Comparison of ENCODE assay signal across 21 cellular contexts in the genomic region with DNA sequence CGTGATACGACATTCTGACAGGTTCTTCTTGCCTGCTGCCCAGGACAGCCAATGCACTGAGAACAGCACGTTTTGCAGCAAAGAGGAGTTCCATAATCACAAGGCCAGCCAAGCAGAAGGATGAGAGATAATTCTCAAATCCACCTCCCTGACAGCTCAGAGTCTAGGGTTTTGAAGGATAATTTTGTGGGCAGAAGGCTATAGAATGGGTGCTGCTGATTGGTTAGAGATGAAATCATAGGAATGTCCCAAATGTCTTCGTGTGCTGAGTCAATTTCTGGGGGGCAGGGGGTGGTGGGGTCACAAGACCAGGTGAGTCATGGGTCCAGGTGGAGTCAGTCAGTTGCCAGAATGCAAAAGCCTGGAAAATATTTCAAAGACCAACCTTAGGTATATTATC.
"Had no signal": no experiment of that assay in that cellular context is flagged by ENCODE, and none has a peak within 500 bp of the region (broad histone marks: within the 10 kb centered on the region; RNA-seq: fewer than 3 reads in every experiment).

No MANE protein-coding gene starts in this region.

- DNase-seq: colonic mucosa; dermis blood vessel endothelial cell; erythroblast; heart right ventricle; islet precursor cell; left cardiac atrium; left ventricle myocardium inferior; lower lobe of right lung; mesendoderm; naive B cell; occipital lobe; pancreas; right cardiac atrium; stimulated activated CD4-positive, alpha-beta T cell treated with anti-CD3 and anti-CD28 coated beads, Interleukin-4, amount 100 ng/mL, for 1 hour; stimulated activated CD8-positive, alpha-beta memory T cell treated with anti-CD3 and anti-CD28 coated beads, Interleukin-4, amount 100 ng/mL, for 48 hours; stimulated activated naive CD8-positive, alpha-beta T cell treated with anti-CD3 and anti-CD28 coated beads, Interleukin-15, Interleukin-2, amounts not matched to agents 100 U/mL and 50 U/mL, for 24 hours; thyroid gland had no signal

- H3K36me3 ChIP-seq: colonic mucosa, heart right ventricle, left ventricle myocardium inferior, lower lobe of right lung, pancreas, suprapubic skin, thyroid gland, vagina had no signal

- H3K4me3 ChIP-seq: colonic mucosa, heart right ventricle, left ventricle myocardium inferior, lower lobe of right lung, pancreas, suprapubic skin, thyroid gland, vagina had no signal

- H3K27ac ChIP-seq: colonic mucosa, heart right ventricle, left ventricle myocardium inferior, lower lobe of right lung, pancreas, suprapubic skin, thyroid gland, vagina had no signal

- H3K9me3 ChIP-seq: colonic mucosa, lower lobe of right lung, pancreas, thyroid gland, vagina had no signal

- H3K4me1 ChIP-seq: colonic mucosa, heart right ventricle, left ventricle myocardium inferior, lower lobe of right lung, pancreas, suprapubic skin, thyroid gland, vagina had no signal

- FAIRE-seq: frontal cortex, pancreas had no signal

- ATAC-seq: heart right ventricle; left cardiac atrium; lower lobe of right lung; pancreas; right cardiac atrium; stimulated activated effector memory CD8-positive, alpha-beta T cell treated with anti-CD3 and anti-CD28 coated beads, Interleukin-12 subunit alpha, Interleukin-12 subunit beta, amount 100 ng/mL, for 72 hours; stimulated activated naive CD8-positive, alpha-beta T cell treated with anti-CD3 and anti-CD28 coated beads, Interleukin-15, Interleukin-2, amounts not matched to agents 100 U/mL and 50 U/mL, for 24 hours had no signal

- H3K27me3 ChIP-seq: colonic mucosa, pancreas, suprapubic skin, thyroid gland, vagina had no signal
